ENCODE assay signal across 9 cellular contexts in the genomic region with DNA sequence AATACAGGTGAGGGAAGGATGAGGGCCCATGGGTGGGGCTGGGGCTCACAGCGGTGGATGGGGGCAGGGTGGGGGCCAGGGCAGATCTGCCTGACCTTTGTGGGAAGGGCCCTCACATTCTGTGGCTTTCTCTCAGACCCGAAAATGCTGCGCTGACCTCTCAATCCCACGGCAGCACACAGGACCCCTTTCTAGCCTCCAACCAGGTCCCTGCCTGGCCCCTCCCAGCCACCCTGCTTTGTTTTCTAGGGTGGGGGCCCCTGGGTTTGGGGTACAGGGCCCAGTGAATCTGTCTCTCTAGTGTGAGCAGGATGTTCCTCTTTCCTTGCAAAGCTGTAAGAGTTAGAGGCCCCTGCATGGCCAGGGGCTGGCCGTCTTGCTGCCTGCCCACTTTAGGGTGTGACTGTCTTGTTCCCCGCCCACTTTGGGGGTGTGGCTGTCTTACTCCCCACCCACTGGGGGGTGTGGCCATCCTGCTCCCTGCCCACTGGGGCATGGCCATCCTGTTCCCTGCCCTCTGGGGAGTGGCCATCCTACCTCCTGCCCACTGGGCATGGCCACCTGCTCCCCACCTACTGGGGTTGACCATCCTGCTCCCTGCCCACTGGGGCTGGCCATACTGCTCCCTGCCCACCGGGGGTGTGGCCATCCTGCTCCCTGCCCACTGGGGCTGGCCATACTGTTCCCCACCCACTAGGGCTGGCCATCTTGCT. TPM values are rescaled to one million over a fixed set of nuclear protein-coding genes. Genes with fewer than 3 reads are reported as not detected.
A peak's percentile ranks its signal among the peaks of the same experiment; 100 is the strongest.
DNase-seq lines count a peak whose midpoint lies in the region; ATAC-seq and TF ChIP-seq lines count a peak whose summit lies in the region.
"Had no signal": no experiment of that assay in that cellular context is flagged by ENCODE, and none has a peak within 500 bp of the region (broad histone marks: within the 10 kb centered on the region; RNA-seq: fewer than 3 reads in every experiment).

No MANE protein-coding gene starts in this region.

- peak overlapping the region; percentile 56 for H3K27ac Mint-ChIP-seq in stimulated activated naive B cell treated with anti-CD40 and anti-IgM and Interleukin-4, amounts not matched to agents 10 μg/mL and 1 μg/mL and 100 μg/mL, for 72 hours
- no peak overlapping the region for H3K27ac Mint-ChIP-seq in progenitor cell of endocrine pancreas

- intact Hi-C loops in posterior vena cava (cut with DNase I) = no loop called here

- H3K9me3 ChIP-seq in SJSA1 (replicated peaks) = no peaks in the 10 kb centered on the region

- H3K4me1 ChIP-seq in SJSA1 (replicated peaks) = no peaks in the 10 kb centered on the region

- no peaks in the 10 kb centered on the region for H3K27me3 Mint-ChIP-seq in stimulated activated naive B cell treated with anti-CD40 and anti-IgM and Interleukin-4, amounts not matched to agents 10 μg/mL and 1 μg/mL and 100 μg/mL, for 72 hours
- H3K27me3 Mint-ChIP-seq in progenitor cell of endocrine pancreas = peaks cover 19% of the 10 kb centered on the region

- no peak for ATAC-seq in stimulated activated naive B cell treated with anti-CD40 and anti-IgM and Interleukin-4, amounts not matched to agents 10 μg/mL and 1 μg/mL and 100 μg/mL, for 72 hours (replicated peaks)
- ATAC-seq in GM18873 (IDR thresholded peaks at IDR 0.05; ENCODE audit: low FRiP score, unreplicated experiment) = no peak

- H3K36me3 ChIP-seq in SJSA1 = no peaks in the 10 kb centered on the region

- no peak overlapping the region for H3K4me3 Mint-ChIP-seq in stimulated activated naive B cell treated with anti-CD40 and anti-IgM and Interleukin-4, amounts not matched to agents 10 μg/mL and 1 μg/mL and 100 μg/mL, for 72 hours
- H3K4me3 Mint-ChIP-seq in progenitor cell of endocrine pancreas (ENCODE audit: low read depth) = no peak overlapping the region

- H3K9me3 Mint-ChIP-seq in stimulated activated naive B cell treated with anti-CD40 and anti-IgM and Interleukin-4, amounts not matched to agents 10 μg/mL and 1 μg/mL and 100 μg/mL, for 72 hours = peaks cover 2 to 4% of the 10 kb centered on the region in 2 donors
- H3K9me3 Mint-ChIP-seq in progenitor cell of endocrine pancreas (ENCODE audit: low read depth) = no peaks in the 10 kb centered on the region

- H3K27ac ChIP-seq in SJSA1 = no peak overlapping the region
- H3K27ac ChIP-seq: C4-2B had no signal

- no peak overlapping the region for H3K4me3 ChIP-seq in SJSA1

- peaks cover 22 to 49% of the 10 kb centered on the region in 2 donors for H3K36me3 Mint-ChIP-seq in stimulated activated naive B cell treated with anti-CD40 and anti-IgM and Interleukin-4, amounts not matched to agents 10 μg/mL and 1 μg/mL and 100 μg/mL, for 72 hours
- no peaks in the 10 kb centered on the region for H3K36me3 Mint-ChIP-seq in progenitor cell of endocrine pancreas (ENCODE audit: insufficient read depth)

- peaks cover 61 to 85% of the 10 kb centered on the region in 2 donors for H3K4me1 Mint-ChIP-seq in stimulated activated naive B cell treated with anti-CD40 and anti-IgM and Interleukin-4, amounts not matched to agents 10 μg/mL and 1 μg/mL and 100 μg/mL, for 72 hours
- no peaks in the 10 kb centered on the region for H3K4me1 Mint-ChIP-seq in progenitor cell of endocrine pancreas (ENCODE audit: low read depth)

- no peak for TF ChIP-seq CTCF in progenitor cell of endocrine pancreas (IDR thresholded peaks at IDR 0.05; ENCODE audit: unreplicated experiment)

- no peaks in the 10 kb centered on the region for H3K27me3 ChIP-seq in SJSA1 (replicated peaks)

- DNase-seq in activated CD4-positive, alpha-beta T cell treated with anti-CD3 and anti-CD28 coated beads for 48 hours = peak; percentile 74
- no peak for DNase-seq in activated CD4-positive, alpha-beta T cell treated with anti-CD3 and anti-CD28 coated beads for 4 hours
- DNase-seq in SJSA1 (ENCODE audit: low read depth in 1 of 2, low spot score in 2 of 2) = peak; percentile 23 to 49
- DNase-seq in effector CD8-positive, alpha-beta T cell (lab: John Stamatoyannopoulos, UW) = peak; percentile 39
- no peak for DNase-seq in stimulated activated naive B cell treated with anti-CD40 and anti-IgM and Interleukin-4, amounts not matched to agents 10 μg/mL and 1 μg/mL and 100 μg/mL, for 72 hours
- no peak for DNase-seq in progenitor cell of endocrine pancreas (ENCODE audit: low spot score, unreplicated experiment)
- DNase-seq in posterior vena cava (ENCODE audit: low spot score) = no peak

RNA-seq across cellular contexts. Expression of a gene that starts 11.5 kb away (rescaled TPM):
- not detected in 2 replicates for total RNA-seq in SJSA1 (2014; rRNA removed; shearing (Covaris generic))
- 0.22 TPM in 1 of 2 replicates, not detected in the other for total RNA-seq in progenitor cell of endocrine pancreas
- 10 to 100 TPM in 1 of 2 donors, 1 to 10 TPM in 1; 9.8 to 14.7 TPM for total RNA-seq in posterior vena cava

Comparison
In these comparisons a context has a peak if more than half of its experiments do, and no peak if none do; other contexts are left out.
1. DNase-seq: peak in activated CD4-positive, alpha-beta T cell treated with anti-CD3 and anti-CD28 coated beads for 48 hours (single experiment), SJSA1 (2 of 2) and effector CD8-positive, alpha-beta T cell (single experiment); none in activated CD4-positive, alpha-beta T cell treated with anti-CD3 and anti-CD28 coated beads for 4 hours (0 of 2), stimulated activated naive B cell treated with anti-CD40 and anti-IgM and Interleukin-4, amounts not matched to agents 10 μg/mL and 1 μg/mL and 100 μg/mL, for 72 hours (single experiment), progenitor cell of endocrine pancreas (single experiment) and posterior vena cava (single experiment).